ENCODE assay signal across 8 cellular contexts in genomic region chr20:48620486-48621255, GRCh38.
DNase-seq lines count a peak whose midpoint lies in the region; ATAC-seq and TF ChIP-seq lines count a peak whose summit lies in the region.

No MANE protein-coding gene starts in this region.

- H3K27me3 ChIP-seq in RWPE2 (ENCODE audit: insufficient read depth, poor library complexity, severe bottlenecking), result no peaks in the 10 kb centered on the region

- H3K4me1 ChIP-seq in RWPE2 (ENCODE audit: insufficient read depth, poor library complexity, severe bottlenecking), result peaks cover 15% of the 10 kb centered on the region

- H3K4me1 Mint-ChIP-seq in nephron, result peaks cover 21% of the 10 kb centered on the region

- TF ChIP-seq CTCF in GM13977 (IDR thresholded peaks at IDR 0.05; ENCODE audit: extremely low read depth, insufficient read depth, missing control alignments), result peak; percentile 94
- peak; percentile 100 for TF ChIP-seq CTCF in RWPE2 (IDR thresholded peaks at IDR 0.05; ENCODE audit: poor library complexity, severe bottlenecking)
- TF ChIP-seq CTCF in foreskin fibroblast (IDR thresholded peaks at IDR 0.05; ENCODE audit: low read depth, low read length), result peak; percentile 93
- peak; percentile 79 to 83 (median 79) for TF ChIP-seq CTCF in nephron (IDR thresholded peaks at IDR 0.05; ENCODE audit: unreplicated experiment in 3 of 3)

- H3K27ac ChIP-seq in RWPE2 (ENCODE audit: poor library complexity, severe bottlenecking), result peak overlapping the region; percentile 54

- H3K4me3 ChIP-seq in RWPE2 (ENCODE audit: severe bottlenecking) (peak overlapping the region; percentile 22), foreskin fibroblast (ENCODE audit: low read depth in 1 of 2, low read length in 2 of 2) (peak overlapping the region; percentile 23 to 35)

- H3K36me3 ChIP-seq in RWPE2 (ENCODE audit: low read depth), result no peaks in the 10 kb centered on the region

- H3K9me3 Mint-ChIP-seq in nephron, result no peaks in the 10 kb centered on the region

- in situ Hi-C loops in GM13977 (cut with MboI; ENCODE audit: low pct_unique_long_range_greater_than_20kb, low sequenced_read_pairs, unreplicated experiment), result loop anchor here (25.0 kb wide), 2 partner anchors 833 to 908 kb away; partner anchors contain the start of gene SULF2

- H3K27ac Mint-ChIP-seq in nephron, result peak overlapping the region; percentile 6 to 83 (median 20)

- H3K36me3 Mint-ChIP-seq in nephron (ENCODE audit: low read depth), result peaks cover 4% of the 10 kb centered on the region

- H3K4me3 Mint-ChIP-seq in nephron, result peak overlapping the region; percentile 81 to 86 (median 84)

- no peaks in the 10 kb centered on the region for H3K9me3 ChIP-seq in RWPE2 (ENCODE audit: severe bottlenecking)

- DNase-seq in GM13977 (ENCODE audit: low spot score) (peak; percentile 88), LoVo (ENCODE audit: low spot score) (peak; percentile 93), RWPE2 (ENCODE audit: low spot score) (peak; percentile 99), foreskin fibroblast (peak; percentile 52 to 86)
- peak; percentile 53 for DNase-seq in activated T-helper 9 cell treated with anti-CD3 and anti-CD28 coated beads, Interleukin-2, amount 50 U/mL, for 16 hours (ENCODE audit: low read depth)
- DNase-seq in stimulated activated naive CD4-positive, alpha-beta T cell (lab: John Stamatoyannopoulos, UW), result peak; percentile 16 to 73 (median 58)

- H3K27me3 Mint-ChIP-seq in nephron (ENCODE audit: low read depth), result peaks cover 18% of the 10 kb centered on the region

- ATAC-seq in RWPE2 (ENCODE audit: low read depth) (peak; percentile 83), HG03520 (IDR thresholded peaks at IDR 0.05; ENCODE audit: unreplicated experiment) (no peak)
